7 cellular contexts compared by ENCODE assay signal in the genomic region with DNA sequence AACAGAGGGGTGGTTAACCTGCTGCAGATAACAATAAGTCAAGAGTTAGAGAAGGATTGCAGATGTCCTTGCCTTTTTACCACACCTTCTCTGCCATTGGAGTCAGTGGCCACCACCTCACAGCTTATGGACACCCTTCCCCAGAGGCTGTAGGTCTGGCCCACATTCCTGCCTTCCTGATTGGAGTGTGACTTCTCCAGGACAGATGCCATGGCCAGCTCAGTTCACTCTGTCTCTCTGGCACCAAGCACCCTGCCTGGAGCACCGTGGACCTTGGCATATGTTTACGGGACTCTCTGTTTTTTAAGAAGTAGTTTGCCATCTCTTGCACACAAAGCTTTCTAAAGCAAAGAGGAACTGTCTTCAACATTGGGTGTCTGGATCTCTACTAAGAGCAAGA.
DNase-seq lines count a peak whose midpoint lies in the region; ATAC-seq, FAIRE-seq and TF ChIP-seq lines count a peak whose summit lies in the region.
"Not testable (repeated sequence)": the region's sequence is repeated elsewhere in the genome, so short reads cannot be mapped to it uniquely, and the experiment has no call there.

No MANE protein-coding gene starts in this region.

- no CpG with 5 or more reads among the region's 2 CpGs for WGBS in heart left ventricle, 4 donors
- WGBS in right lobe of liver (ENCODE audit: insufficient coverage, low coverage, low lambda C conversion rate, missing lambda C conversion rate): no CpG with 5 or more reads among the region's 2 CpGs
- no CpG with 5 or more reads among the region's 2 CpGs for WGBS in psoas muscle, 3 donors

- H4K20me1 ChIP-seq in keratinocyte (ENCODE audit: control insufficient read depth, extremely low read depth, insufficient read depth, low read length): not testable (repeated sequence)

- not testable (repeated sequence) for H3K4me3 ChIP-seq in heart left ventricle; keratinocyte (ENCODE audit: control insufficient read depth in 2 of 3, extremely low read depth in 1 of 3, insufficient read depth in 2 of 3, low read depth in 1 of 3, low read length in 3 of 3); right lobe of liver; psoas muscle; upper lobe of right lung

- H3K4me2 ChIP-seq in keratinocyte (ENCODE audit: control insufficient read depth, extremely low read depth, insufficient read depth, low read depth, low read length): not testable (repeated sequence)

- FAIRE-seq in keratinocyte (lab: Jason Lieb, UNC): peak; percentile 9

- ATAC-seq in Right ventricle myocardium inferior: peak; percentile 66
- ATAC-seq in heart left ventricle: peak; percentile 35 to 51 (median 46)
- ATAC-seq in left cardiac atrium: peak; percentile 20 to 37
- peak in 3 of 4 donors; percentile 7 to 33 (median 17) for ATAC-seq in right lobe of liver
- ATAC-seq in psoas muscle: peak in 3 of 4 donors; percentile 33 to 58 (median 52)
- peak; percentile 26 for ATAC-seq in upper lobe of right lung

- dilution Hi-C loops in keratinocyte (cut with MboI; ENCODE audit: extremely low pct_ligation_motif_present, low sequenced_read_pairs): not testable (repeated sequence)

- not testable (repeated sequence) for DNase-seq in Right ventricle myocardium inferior (ENCODE audit: missing footprints); heart left ventricle; left cardiac atrium; keratinocyte (ENCODE audit: low read depth, low spot score); right lobe of liver; psoas muscle; upper lobe of right lung

- H3K9ac ChIP-seq in keratinocyte (ENCODE audit: control insufficient read depth, extremely low read depth, insufficient read depth, low read length): not testable (repeated sequence)

- H2AFZ ChIP-seq in keratinocyte (ENCODE audit: control insufficient read depth, low read length): not testable (repeated sequence)

- not testable (repeated sequence) for TF ChIP-seq POLR2A in heart left ventricle (IDR thresholded peaks at IDR 0.05); right lobe of liver (IDR thresholded peaks at IDR 0.05)

- not testable (repeated sequence) for H3K4me1 ChIP-seq in heart left ventricle; keratinocyte (ENCODE audit: control insufficient read depth, extremely low read depth, insufficient read depth, low read length); right lobe of liver; psoas muscle; upper lobe of right lung

- H3K27me3 ChIP-seq in heart left ventricle; keratinocyte (ENCODE audit: control insufficient read depth, extremely low read depth, insufficient read depth, low read length); right lobe of liver; psoas muscle (ENCODE audit: insufficient read depth in 3 of 3, low read length in 2 of 3); upper lobe of right lung: not testable (repeated sequence)

- not testable (repeated sequence) for H3K36me3 ChIP-seq in heart left ventricle; keratinocyte (ENCODE audit: control insufficient read depth in 2 of 2, extremely low read depth in 1 of 2, insufficient read depth in 2 of 2, low read length in 2 of 2); right lobe of liver; psoas muscle (ENCODE audit: insufficient read depth in 1 of 2, low read depth in 1 of 2); upper lobe of right lung

- not testable (repeated sequence) for H3K27ac ChIP-seq in heart left ventricle; keratinocyte (ENCODE audit: control insufficient read depth, insufficient read depth, low read length); right lobe of liver; psoas muscle; upper lobe of right lung

- peaks cover 18% of the 10 kb centered on the region for H3K79me2 ChIP-seq in keratinocyte (ENCODE audit: control insufficient read depth, insufficient read depth, low read length)

- TF ChIP-seq CTCF in heart left ventricle (IDR thresholded peaks at IDR 0.05); keratinocyte (optimal IDR thresholded peaks at IDR 0.05 in 1 of 3, IDR thresholded peaks at IDR 0.05 in 1 of 3, conservative IDR thresholded peaks at IDR 0.05 in 1 of 3; ENCODE audit: extremely low read depth in 1 of 3, insufficient read depth in 2 of 3, low read length in 3 of 3); right lobe of liver (IDR thresholded peaks at IDR 0.05); psoas muscle (IDR thresholded peaks at IDR 0.05); upper lobe of right lung (IDR thresholded peaks at IDR 0.05): not testable (repeated sequence)

- H3K9me3 ChIP-seq in heart left ventricle; keratinocyte (ENCODE audit: control insufficient read depth, low read depth, low read length); right lobe of liver; psoas muscle; upper lobe of right lung: not testable (repeated sequence)

- intact Hi-C loops in Right ventricle myocardium inferior (cut with DNase I); heart left ventricle (cut with DNase I); left cardiac atrium (cut with DNase I); right lobe of liver (cut with DNase I); psoas muscle (cut with DNase I); upper lobe of right lung (cut with DNase I): not testable (repeated sequence)

- H3K9me1 ChIP-seq in keratinocyte (ENCODE audit: control insufficient read depth, extremely low read depth, insufficient read depth, low read length): not testable (repeated sequence)
